Comparison of ENCODE assay signal across 16 cellular contexts in genomic region chr19:482186-483041, GRCh38. TPM values are rescaled to one million over a fixed set of nuclear protein-coding genes. Genes with fewer than 3 reads are reported as not detected.
DNase-seq lines count a peak whose midpoint lies in the region; ATAC-seq, FAIRE-seq and TF ChIP-seq lines count a peak whose summit lies in the region.
"Had no signal": no experiment of that assay in that cellular context is flagged by ENCODE, and none has a peak within 500 bp of the region (broad histone marks: within the 10 kb centered on the region; RNA-seq: fewer than 3 reads in every experiment).

No MANE protein-coding gene starts in this region.

- H3K4me1 Mint-ChIP-seq in progenitor cell of endocrine pancreas (ENCODE audit: low read depth): peaks cover 14% of the 10 kb centered on the region

- DNase-seq in GM12891 (ENCODE audit: insufficient read length, low spot score) (no peak), progenitor cell of endocrine pancreas (ENCODE audit: low spot score, unreplicated experiment) (no peak), T1000 (lab: John Stamatoyannopoulos, UW) (no peak), NCI-H1048 (lab: John Stamatoyannopoulos, UW) (no peak), DMS153 treated with DMSO at 0.1 percent for 48 hours (lab: John Stamatoyannopoulos, UW; ENCODE audit: unreplicated experiment) (no peak)
- DNase-seq: activated naive CD4-positive, alpha-beta T cell treated with anti-CD3 and anti-CD28 coated beads, Interleukin-2, amount 50 U/mL, for 16 hours; caudate nucleus; kidney glomerular epithelial cell; NCI-H1417; NCI-H446; Peyer's patch; SW 1271 had no signal

- peaks cover 22% of the 10 kb centered on the region for H3K27me3 Mint-ChIP-seq in progenitor cell of endocrine pancreas

- H3K27ac Mint-ChIP-seq in progenitor cell of endocrine pancreas: no peak overlapping the region

- H3K4me3 Mint-ChIP-seq in progenitor cell of endocrine pancreas (ENCODE audit: low read depth): no peak overlapping the region

- peak; percentile 33 for TF ChIP-seq CTCF in progenitor cell of endocrine pancreas (IDR thresholded peaks at IDR 0.05; ENCODE audit: unreplicated experiment)

- H3K36me3 Mint-ChIP-seq in progenitor cell of endocrine pancreas (ENCODE audit: insufficient read depth): no peaks in the 10 kb centered on the region

- ATAC-seq in esophagus mucosa: peak; percentile 7
- ATAC-seq: GM12878 had no signal

- no peak for TF ChIP-seq POLR2A in GM12891 (IDR thresholded peaks at IDR 0.05; ENCODE audit: low read depth, low read length)

- FAIRE-seq in GM12891 (lab: Jason Lieb, UNC): peak; percentile 13
- FAIRE-seq: GM12878 had no signal

- H3K9me3 Mint-ChIP-seq in progenitor cell of endocrine pancreas (ENCODE audit: low read depth): peaks cover 14% of the 10 kb centered on the region

TF ChIP-seq in GM12891, 5 proteins besides CTCF, POLR2A, EP300 and RAD21:
- TF ChIP-seq POU2F2 (IDR thresholded peaks at IDR 0.05; ENCODE audit: low read depth, low read length): no peak
- TF ChIP-seq TAF1 (IDR thresholded peaks at IDR 0.05; ENCODE audit: low read depth, low read length): no peak
- TF ChIP-seq POLR2AphosphoS5 (IDR thresholded peaks at IDR 0.05; ENCODE audit: low read depth, low read length): no peak
- no peak for TF ChIP-seq PAX5 (IDR thresholded peaks at IDR 0.05; ENCODE audit: insufficient read depth, low read length, severe bottlenecking)
- TF ChIP-seq SPI1 (IDR thresholded peaks at IDR 0.05; ENCODE audit: low read depth, low read length): no peak
TF ChIP-seq in GM12891: peak in this region for 0.

TF ChIP-seq in PFSK-1, 5 proteins besides CTCF, POLR2A, EP300 and RAD21:
- TF ChIP-seq FOXP2 (optimal IDR thresholded peaks at IDR 0.05; ENCODE audit: borderline replicate concordance, extremely low read depth, extremely low read length, insufficient read depth) (no peak), TAF1 (IDR thresholded peaks at IDR 0.05; ENCODE audit: borderline replicate concordance, insufficient read depth, low read length) (no peak)
- TF ChIP-seq, protein P1, sequence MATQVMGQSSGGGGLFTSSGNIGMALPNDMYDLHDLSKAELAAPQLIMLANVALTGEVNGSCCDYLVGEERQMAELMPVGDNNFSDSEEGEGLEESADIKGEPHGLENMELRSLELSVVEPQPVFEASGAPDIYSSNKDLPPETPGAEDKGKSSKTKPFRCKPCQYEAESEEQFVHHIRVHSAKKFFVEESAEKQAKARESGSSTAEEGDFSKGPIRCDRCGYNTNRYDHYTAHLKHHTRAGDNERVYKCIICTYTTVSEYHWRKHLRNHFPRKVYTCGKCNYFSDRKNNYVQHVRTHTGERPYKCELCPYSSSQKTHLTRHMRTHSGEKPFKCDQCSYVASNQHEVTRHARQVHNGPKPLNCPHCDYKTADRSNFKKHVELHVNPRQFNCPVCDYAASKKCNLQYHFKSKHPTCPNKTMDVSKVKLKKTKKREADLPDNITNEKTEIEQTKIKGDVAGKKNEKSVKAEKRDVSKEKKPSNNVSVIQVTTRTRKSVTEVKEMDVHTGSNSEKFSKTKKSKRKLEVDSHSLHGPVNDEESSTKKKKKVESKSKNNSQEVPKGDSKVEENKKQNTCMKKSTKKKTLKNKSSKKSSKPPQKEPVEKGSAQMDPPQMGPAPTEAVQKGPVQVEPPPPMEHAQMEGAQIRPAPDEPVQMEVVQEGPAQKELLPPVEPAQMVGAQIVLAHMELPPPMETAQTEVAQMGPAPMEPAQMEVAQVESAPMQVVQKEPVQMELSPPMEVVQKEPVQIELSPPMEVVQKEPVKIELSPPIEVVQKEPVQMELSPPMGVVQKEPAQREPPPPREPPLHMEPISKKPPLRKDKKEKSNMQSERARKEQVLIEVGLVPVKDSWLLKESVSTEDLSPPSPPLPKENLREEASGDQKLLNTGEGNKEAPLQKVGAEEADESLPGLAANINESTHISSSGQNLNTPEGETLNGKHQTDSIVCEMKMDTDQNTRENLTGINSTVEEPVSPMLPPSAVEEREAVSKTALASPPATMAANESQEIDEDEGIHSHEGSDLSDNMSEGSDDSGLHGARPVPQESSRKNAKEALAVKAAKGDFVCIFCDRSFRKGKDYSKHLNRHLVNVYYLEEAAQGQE (IDR thresholded peaks at IDR 0.05; ENCODE audit: insufficient read depth in 1 of 2, low read depth in 2 of 2, low read length in 2 of 2): peak; percentile 66 to 86

RNA-seq across cellular contexts. Expression of gene MADCAM1, which starts 13.9 kb away (rescaled TPM):
- 0.68 TPM for polyA plus RNA-seq in GM12891 (2012; ENCODE audit: low read depth, missing spikeins)
- polyA plus RNA-seq in PFSK-1 (2012; ENCODE audit: insufficient read length, low read depth): 1.4 TPM
- total RNA-seq in esophagus mucosa: 0.36 TPM
- total RNA-seq in progenitor cell of endocrine pancreas: 0.77 and 1.0 TPM in 2 replicates
- total RNA-seq: Daoy had no signal

RNA-seq across cellular contexts. Expression of gene SHC2, which starts 21.6 kb away (rescaled TPM):
- 0.05 TPM for polyA plus RNA-seq in GM12891 (2012; ENCODE audit: low read depth, missing spikeins)
- 59.4 TPM for polyA plus RNA-seq in PFSK-1 (2012; ENCODE audit: insufficient read length, low read depth)
- 1.7 TPM for total RNA-seq in esophagus mucosa
- 159 TPM in 2 replicates for total RNA-seq in progenitor cell of endocrine pancreas
- polyA plus RNA-seq: GM12878 had no signal

RNA-seq across cellular contexts. Expression of gene TPGS1, which starts 24.9 kb away (rescaled TPM):
- 5.4 TPM for polyA plus RNA-seq in GM12891 (2012; ENCODE audit: low read depth, missing spikeins)
- polyA plus RNA-seq in PFSK-1 (2012; ENCODE audit: insufficient read length, low read depth): 45.6 TPM
- 14.2 TPM for total RNA-seq in esophagus mucosa
- total RNA-seq in progenitor cell of endocrine pancreas: 16.4 and 18.0 TPM in 2 replicates

RNA-seq across cellular contexts. Expression of gene CDC34, which starts 49.1 kb away (rescaled TPM):
- 23.2 TPM for polyA plus RNA-seq in GM12891 (2012; ENCODE audit: low read depth, missing spikeins)
- polyA plus RNA-seq in PFSK-1 (2012; ENCODE audit: insufficient read length, low read depth): 241 TPM
- 30.7 TPM for total RNA-seq in esophagus mucosa
- 96.9 and 100 TPM in 2 replicates for total RNA-seq in progenitor cell of endocrine pancreas

Comparison
In these comparisons a context has a peak if more than half of its experiments do, and no peak if none do; other contexts are left out.
1. RNA of gene SHC2, which starts 21.6 kb away (total RNA-seq): 159 TPM in progenitor cell of endocrine pancreas; 1.7 TPM in esophagus mucosa (single experiment); every median in the first group is over 10 times any median in the second.